ENCODE assay signal across 25 cellular contexts in genomic region chr11:70526116-70527045, GRCh38.
DNase-seq lines count a peak whose midpoint lies in the region; ATAC-seq, FAIRE-seq and TF ChIP-seq lines count a peak whose summit lies in the region.
"Had no signal": no experiment of that assay in that cellular context is flagged by ENCODE, and none has a peak within 500 bp of the region (broad histone marks: within the 10 kb centered on the region; RNA-seq: fewer than 3 reads in every experiment).

No MANE protein-coding gene starts in this region.

- no peak overlapping the region for H4K5ac ChIP-seq in H1 (ENCODE audit: insufficient read length, low read depth, low read length)

- no peak overlapping the region for H2AFZ ChIP-seq in H1 (ENCODE audit: low read length)

- peaks cover 4% of the 10 kb centered on the region for H3K79me1 ChIP-seq in H1 (ENCODE audit: low read depth, low read length)

- POLR2A ChIA-PET in H1 (lab: Charles Lee; ENCODE audit: partially characterized antibody) = no interaction called here

- H3K56ac ChIP-seq in H1 (replicated peaks; ENCODE audit: insufficient read length, low read depth, low read length) = no peak overlapping the region

- H3K18ac ChIP-seq in H1 (ENCODE audit: extremely low read depth, low read length) = peak overlapping the region; percentile 4; the same call in 1 of the 2 replicates

- DNase-seq in NCI-H82 (lab: John Stamatoyannopoulos, UW) (peak; percentile 40), NCI-H82 treated with DMSO at 0.1 percent for 48 hours (lab: John Stamatoyannopoulos, UW; ENCODE audit: unreplicated experiment) (no peak), NCI-H2227 (lab: John Stamatoyannopoulos, UW; ENCODE audit: unreplicated experiment) (peak; percentile 39), H1 (ENCODE audit: low read depth in 1 of 2, low spot score in 2 of 2) (no peak), omental fat pad (ENCODE audit: low spot score) (no peak), T-helper 17 cell (no peak)
- no peak for DNase-seq in effector memory CD4-positive, alpha-beta T cell
- DNase-seq: activated CD4-positive, alpha-beta T cell treated with anti-CD3 and anti-CD28 coated beads, Interleukin-2, amount 50 U/mL, for 1 hour; activated naive CD8-positive, alpha-beta T cell treated with anti-CD3 and anti-CD28 coated beads, Interleukin-2, amount 10 ng/mL, durations not matched to agents 7 days and 5 days; effector CD8-positive, alpha-beta T cell; foreskin melanocyte; hippocampal formation; NCI-H1417 treated with DMSO at 0.1 percent for 48 hours; NCI-H774; PC-3; T-helper 2 cell had no signal

- no peaks in the 10 kb centered on the region for H3K36me3 ChIP-seq in H1 (ENCODE audit: control insufficient read depth in 2 of 4, insufficient read depth in 4 of 4, low read length in 3 of 4)
- H3K36me3 ChIP-seq in effector memory CD4-positive, alpha-beta T cell (ENCODE audit: control insufficient read depth, insufficient read depth, low read length) = no peaks in the 10 kb centered on the region
- H3K36me3 ChIP-seq: BLaER1, pancreas, SJSA1 had no signal

- no peak overlapping the region for H2BK5ac ChIP-seq in H1 (ENCODE audit: low read depth, low read length)

- H2BK15ac ChIP-seq in H1 (ENCODE audit: low read length) = no peak overlapping the region

- peak overlapping the region; percentile 50; the same call in 1 of the 2 replicates for H2BK12ac ChIP-seq in H1 (ENCODE audit: low read depth, low read length)

- TF ChIP-seq POLR2A in H1 (IDR thresholded peaks at IDR 0.05; ENCODE audit: control extremely low read depth in 1 of 2, low read depth in 2 of 2, low read length in 2 of 2) = no peak

- peak overlapping the region; percentile 6; the same call in 1 of the 2 replicates for H2AK5ac ChIP-seq in H1 (ENCODE audit: low read depth, low read length)

- H2BK120ac ChIP-seq in H1 (replicated peaks; ENCODE audit: low read depth, low read length) = no peak overlapping the region

- no peak overlapping the region for H3K14ac ChIP-seq in H1 (ENCODE audit: insufficient read length)

- no peak overlapping the region for H3K27ac ChIP-seq in H1 (ENCODE audit: low read depth, low read length)
- no peak overlapping the region for H3K27ac ChIP-seq in effector memory CD4-positive, alpha-beta T cell (ENCODE audit: insufficient read depth, low read length, poor library complexity, severe bottlenecking)
- H3K27ac ChIP-seq: BLaER1, pancreas, SJSA1 had no signal

- H3K27me3 Mint-ChIP-seq in T-helper 17 cell = peaks cover 41% of the 10 kb centered on the region

- no peaks in the 10 kb centered on the region for H3K36me3 Mint-ChIP-seq in T-helper 17 cell (ENCODE audit: low read depth)
- H3K36me3 Mint-ChIP-seq: activated naive CD8-positive, alpha-beta T cell treated with anti-CD3 and anti-CD28 coated beads, Interleukin-2, amount 10 ng/mL, durations not matched to agents 7 days and 5 days had no signal

- no peak overlapping the region for H3K4me2 ChIP-seq in H1 (ENCODE audit: insufficient read depth in 1 of 2, low read depth in 2 of 2, low read length in 2 of 2)
- H3K4me2 ChIP-seq: BLaER1 had no signal

- whole genome bisulfite sequencing in H1 (ENCODE audit: extremely low coverage in 1 of 2, insufficient coverage in 1 of 2, insufficient read length in 1 of 2, insufficient replicate concordance in 2 of 2, low coverage in 1 of 2, low lambda C conversion rate in 2 of 2, missing lambda C conversion rate in 1 of 2), 2 experiments = 91% methylated on average over 19 of the region's 24 CpGs; no CpG with 5 or more reads in 1 of the 2 experiments

- H3K4ac ChIP-seq in H1 (replicated peaks; ENCODE audit: insufficient read length, low read depth, low read length) = no peak overlapping the region

- H3K27me3 ChIP-seq in H1 (replicated peaks in 1 of 4; ENCODE audit: control insufficient read depth in 3 of 4, extremely low read depth in 1 of 4, insufficient read depth in 3 of 4, low read length in 3 of 4) = no peaks in the 10 kb centered on the region
- no peaks in the 10 kb centered on the region for H3K27me3 ChIP-seq in effector memory CD4-positive, alpha-beta T cell (replicated peaks; ENCODE audit: control insufficient read depth, insufficient read depth, low read length, poor library complexity, severe bottlenecking)
- H3K27me3 ChIP-seq: BLaER1, pancreas, SJSA1 had no signal

- H4K91ac ChIP-seq in H1 (replicated peaks; ENCODE audit: insufficient read length, low read length) = peak overlapping the region; percentile 64

- no peaks in the 10 kb centered on the region for H3K23me2 ChIP-seq in H1 (ENCODE audit: low read depth, low read length)

- H4K20me1 ChIP-seq in H1 (replicated peaks in 1 of 2; ENCODE audit: control insufficient read depth in 1 of 2, insufficient read depth in 2 of 2, low read length in 2 of 2) = peaks cover 6 to 9% of the 10 kb centered on the region in 2 experiments
- H4K20me1 ChIP-seq: BLaER1 had no signal

- TF ChIP-seq EP300 in H1 (IDR thresholded peaks at IDR 0.05; ENCODE audit: borderline replicate concordance in 1 of 2, low read depth in 2 of 2, low read length in 2 of 2) = no peak

- H3K9me3 ChIP-seq in H1 (ENCODE audit: insufficient read depth in 2 of 2, low read depth in 1 of 2, low read length in 1 of 2) = no peaks in the 10 kb centered on the region
- no peaks in the 10 kb centered on the region for H3K9me3 ChIP-seq in T-helper 17 cell (ENCODE audit: control insufficient read depth, low read length, poor library complexity, severe bottlenecking)
- no peaks in the 10 kb centered on the region for H3K9me3 ChIP-seq in effector memory CD4-positive, alpha-beta T cell (ENCODE audit: control insufficient read depth, low read length)
- H3K9me3 ChIP-seq: BLaER1, pancreas had no signal

- peak; percentile 16 for ATAC-seq in omental fat pad (ENCODE audit: low FRiP score)
- no peak for ATAC-seq in T-helper 17 cell
- no peak for ATAC-seq in HG03342 (IDR thresholded peaks at IDR 0.05; ENCODE audit: unreplicated experiment)
- ATAC-seq: activated T-helper 17 cell treated with anti-CD3 and anti-CD28 coated beads, Interleukin-2, amount 50 U/mL, for 72 hours; esophagus mucosa; pancreas; PC-3; sciatic nerve had no signal

- H3K4me3 Mint-ChIP-seq in T-helper 17 cell = no peak overlapping the region
- H3K4me3 Mint-ChIP-seq: activated naive CD8-positive, alpha-beta T cell treated with anti-CD3 and anti-CD28 coated beads, Interleukin-2, amount 10 ng/mL, durations not matched to agents 7 days and 5 days; activated T-helper 17 cell treated with anti-CD3 and anti-CD28 coated beads, Interleukin-2, amount 50 U/mL, for 72 hours had no signal

- H3K4me3 ChIP-seq in H1 (ENCODE audit: extremely low read depth in 1 of 4, insufficient read depth in 2 of 4, low read depth in 3 of 4, low read length in 4 of 4) = no peak overlapping the region
- no peak overlapping the region for H3K4me3 ChIP-seq in effector memory CD4-positive, alpha-beta T cell (ENCODE audit: insufficient read depth, low read depth, low read length, poor library complexity, severe bottlenecking)
- H3K4me3 ChIP-seq: BLaER1, pancreas, SJSA1 had no signal

- no peak overlapping the region; the same call in 1 of the 2 replicates for H4K8ac ChIP-seq in H1 (ENCODE audit: extremely low read depth, insufficient read depth, low read length)

- no peak overlapping the region for H3K23ac ChIP-seq in H1 (ENCODE audit: insufficient read length)

- no peak overlapping the region for H2BK20ac ChIP-seq in H1 (ENCODE audit: low read length)

- no peak overlapping the region for H3K27ac Mint-ChIP-seq in T-helper 17 cell
- H3K27ac Mint-ChIP-seq: activated naive CD8-positive, alpha-beta T cell treated with anti-CD3 and anti-CD28 coated beads, Interleukin-2, amount 10 ng/mL, durations not matched to agents 7 days and 5 days; activated T-helper 17 cell treated with anti-CD3 and anti-CD28 coated beads, Interleukin-2, amount 50 U/mL, for 72 hours had no signal

- FAIRE-seq in H1 (lab: Jason Lieb, UNC) = no peak
- FAIRE-seq: H54, islet of Langerhans, pancreas had no signal

- no peaks in the 10 kb centered on the region for H3K4me1 Mint-ChIP-seq in T-helper 17 cell
- H3K4me1 Mint-ChIP-seq: activated naive CD8-positive, alpha-beta T cell treated with anti-CD3 and anti-CD28 coated beads, Interleukin-2, amount 10 ng/mL, durations not matched to agents 7 days and 5 days; activated T-helper 17 cell treated with anti-CD3 and anti-CD28 coated beads, Interleukin-2, amount 50 U/mL, for 72 hours had no signal

- TF ChIP-seq CTCF in H1 (IDR thresholded peaks at IDR 0.05; ENCODE audit: control extremely low read depth in 1 of 3, insufficient read depth in 1 of 3, low read depth in 1 of 3, low read length in 3 of 3) = no peak
- TF ChIP-seq CTCF in omental fat pad (IDR thresholded peaks at IDR 0.05) = no peak

- CTCF ChIA-PET in H1 (lab: Charles Lee; ENCODE audit: partially characterized antibody) = interaction anchor here (1.0 to 11.3 kb wide), 4 partner anchors 10 to 61 kb away, joined by 3 to 150 read pairs (median 3); no protein-coding TSS in a partner anchor

- no peaks in the 10 kb centered on the region for H3K79me2 ChIP-seq in H1 (ENCODE audit: control insufficient read depth in 1 of 2, insufficient read depth in 2 of 2, low read length in 2 of 2)

- H3K9ac ChIP-seq in H1 (replicated peaks in 1 of 4; ENCODE audit: extremely low read depth in 1 of 4, low read depth in 3 of 4, low read length in 3 of 4) = no peak overlapping the region
- H3K9ac ChIP-seq: BLaER1 had no signal

- TF ChIP-seq RAD21 in H1 (IDR thresholded peaks at IDR 0.05 in 1 of 2, conservative IDR thresholded peaks at IDR 0.05 in 1 of 2; ENCODE audit: low read depth in 2 of 2, low read length in 2 of 2) = no peak

- peaks cover 8 to 45% (median 30%) of the 10 kb centered on the region in 4 experiments for H3K4me1 ChIP-seq in H1 (replicated peaks in 1 of 4; ENCODE audit: control insufficient read depth in 3 of 4, insufficient read depth in 4 of 4, low read length in 3 of 4)
- H3K4me1 ChIP-seq in effector memory CD4-positive, alpha-beta T cell (ENCODE audit: control insufficient read depth, insufficient read depth, low read length, poor library complexity, severe bottlenecking) = no peaks in the 10 kb centered on the region
- H3K4me1 ChIP-seq: pancreas had no signal

TF ChIP-seq in H1, 55 proteins besides CTCF, POLR2A, EP300 and RAD21:
- TF ChIP-seq CEBPB (IDR thresholded peaks at IDR 0.05; ENCODE audit: low read depth, low read length) (no peak), ZNF274 (IDR thresholded peaks at IDR 0.05; ENCODE audit: borderline replicate concordance, extremely low read depth, low read length) (no peak), MAFK (IDR thresholded peaks at IDR 0.05; ENCODE audit: low read depth, low read length) (no peak), HDAC6 (IDR thresholded peaks at IDR 0.05; ENCODE audit: low read depth, low read length) (no peak), TBP (IDR thresholded peaks at IDR 0.05; ENCODE audit: low read depth, low read length) (no peak), SUZ12 (IDR thresholded peaks at IDR 0.05; ENCODE audit: low read length) (no peak), CBX5 (IDR thresholded peaks at IDR 0.05; ENCODE audit: low read depth, low read length) (no peak)

Comparison
In these comparisons a context has a peak if more than half of its experiments do, and no peak if none do; other contexts are left out.
1. DNase-seq: peak in NCI-H82 (single experiment) and NCI-H2227 (single experiment); none in NCI-H82 treated with DMSO at 0.1 percent for 48 hours (single experiment), H1 (0 of 2), omental fat pad (single experiment), T-helper 17 cell (0 of 3) and effector memory CD4-positive, alpha-beta T cell (0 of 3).